Comparison of ENCODE assay signal across 20 cellular contexts in genomic region chr5:142645456-142645855, GRCh38. TPM values are rescaled to one million over a fixed set of nuclear protein-coding genes. Genes with fewer than 3 reads are reported as not detected.
DNase-seq lines count a peak whose midpoint lies in the region; ATAC-seq, FAIRE-seq and TF ChIP-seq lines count a peak whose summit lies in the region.
"Had no signal": no experiment of that assay in that cellular context is flagged by ENCODE, and none has a peak within 500 bp of the region (broad histone marks: within the 10 kb centered on the region; RNA-seq: fewer than 3 reads in every experiment).

No MANE protein-coding gene starts in this region.

- BruUV-seq in PC-3 (replicated peaks; lab: Mats Ljungman, UMichigan) = TSS peak; percentile 95

- WGBS in A549 (ENCODE audit: missing lambda C conversion rate) = 50% methylated on average over 1 of the region's 1 CpG

- DNase-seq in A549 (ENCODE audit: low read depth in 1 of 2, low spot score in 1 of 2) (no peak), PC-3 (no peak), epithelial cell of prostate (ENCODE audit: low read depth, low spot score) (no peak), NCI-H774 (lab: John Stamatoyannopoulos, UW) (no peak), MM.1S (no peak)
- DNase-seq: CD4-positive, alpha-beta memory T cell; erythroblast; glutamatergic neuron; NCI-H1694 treated with DMSO at 0.1 percent for 48 hours; NK-92 treated with Interleukin-12 subunit alpha and Interleukin-12 subunit beta, amount 100 ng/mL, for 24 hours; psoas muscle; stimulated activated CD4-positive, alpha-beta T cell treated with anti-CD3 and anti-CD28 coated beads, Interleukin-12 subunit alpha, Interleukin-12 subunit beta, amount 100 ng/mL, for 4 hours; testis had no signal

- peaks cover 6% of the 10 kb centered on the region for H3F3A ChIP-seq in PC-3 (ENCODE audit: low read length, unreplicated experiment)
- no peaks in the 10 kb centered on the region for H3F3A ChIP-seq in MM.1S (ENCODE audit: insufficient read depth, low read length)

- H3K4me2 ChIP-seq in A549 (peak overlapping the region; percentile 59), PC-3 (ENCODE audit: low read length) (peak overlapping the region; percentile 75), parathyroid adenoma (ENCODE audit: low read length) (no peak overlapping the region), MM.1S (ENCODE audit: low read depth, low read length) (no peak overlapping the region)

- peak overlapping the region; percentile 3 to 77; a peak in 4 of 6 replicates for H3K27ac ChIP-seq in A549
- H3K27ac ChIP-seq in PC-3 (ENCODE audit: low read length) = peak overlapping the region; percentile 100
- peak overlapping the region; percentile 71 for H3K27ac ChIP-seq in epithelial cell of prostate
- no peak overlapping the region for H3K27ac ChIP-seq in parathyroid adenoma
- H3K27ac ChIP-seq in MM.1S (ENCODE audit: low read length) = no peak overlapping the region
- H3K27ac ChIP-seq: psoas muscle, testis had no signal

- CTCF ChIA-PET in A549 (lab: Yijun Ruan, JAX) = interaction anchor here (0.6 to 9.8 kb wide), 12 partner anchors 10 to 243 kb away, joined by 3 to 95 read pairs (median 6); no protein-coding TSS in a partner anchor
- CTCF ChIA-PET in PC-3 (lab: Charles Lee) = interaction anchor here (0.5 to 2.3 kb wide), 4 partner anchors 9 to 676 kb away, joined by 3 to 13 read pairs (median 6); no protein-coding TSS in a partner anchor

- TF ChIP-seq EP300 in A549 (IDR thresholded peaks at IDR 0.05) = no peak

- intact Hi-C loops in PC-3 (cut with micrococcal nuclease) = loop anchor here (2.0 kb wide), 2 partner anchors 27 to 35 kb away; no protein-coding TSS in a partner anchor

- H3K9me2 ChIP-seq in PC-3 (replicated peaks; ENCODE audit: low read length) (no peaks in the 10 kb centered on the region), MM.1S (replicated peaks; ENCODE audit: insufficient read depth, low read length) (no peaks in the 10 kb centered on the region)

- TF ChIP-seq POLR2A in A549 (IDR thresholded peaks at IDR 0.05; ENCODE audit: low read length) = no peak

- POLR2A ChIA-PET in A549 (lab: Yijun Ruan, JAX) = interaction anchor here (1.4 kb wide), 1 partner anchor 68 kb away, joined by 3 read pairs; no protein-coding TSS in a partner anchor
- POLR2A ChIA-PET in PC-3 (lab: Charles Lee; ENCODE audit: unreplicated experiment) = no interaction called here

- H4K20me1 ChIP-seq in PC-3 (ENCODE audit: low read length) (no peaks in the 10 kb centered on the region), MM.1S (ENCODE audit: insufficient read depth, low read length) (no peaks in the 10 kb centered on the region)

- H3K27me3 ChIP-seq in PC-3 (ENCODE audit: low read length) = no peaks in the 10 kb centered on the region
- no peaks in the 10 kb centered on the region for H3K27me3 ChIP-seq in parathyroid adenoma (ENCODE audit: control insufficient read depth, insufficient read depth, low read length)
- H3K27me3 ChIP-seq in MM.1S (replicated peaks; ENCODE audit: insufficient read depth, low read length) = no peaks in the 10 kb centered on the region
- H3K27me3 ChIP-seq: testis had no signal

- FAIRE-seq in A549 (lab: Jason Lieb, UNC) = no peak

- H3K4me1 ChIP-seq in A549 = peaks cover 18% of the 10 kb centered on the region
- H3K4me1 ChIP-seq in PC-3 (ENCODE audit: insufficient read depth, low read length) = peaks cover 28% of the 10 kb centered on the region
- peaks cover 36% of the 10 kb centered on the region for H3K4me1 ChIP-seq in parathyroid adenoma
- H3K4me1 ChIP-seq in MM.1S (ENCODE audit: low read length) = no peaks in the 10 kb centered on the region
- H3K4me1 ChIP-seq: testis had no signal

- no peak for TF ChIP-seq RAD21 in A549 (conservative IDR thresholded peaks at IDR 0.05 in 1 of 2, IDR thresholded peaks at IDR 0.05 in 1 of 2)

- no peaks in the 10 kb centered on the region for H3K9me3 ChIP-seq in A549
- no peaks in the 10 kb centered on the region for H3K9me3 ChIP-seq in PC-3 (ENCODE audit: low read length)
- no peaks in the 10 kb centered on the region for H3K9me3 ChIP-seq in parathyroid adenoma (ENCODE audit: control insufficient read depth, low read length)
- H3K9me3 ChIP-seq in MM.1S (replicated peaks; ENCODE audit: insufficient read depth, low read length) = no peaks in the 10 kb centered on the region
- H3K9me3 ChIP-seq: psoas muscle, testis had no signal

- TF ChIP-seq CTCF in A549 (IDR thresholded peaks at IDR 0.05) (no peak), PC-3 (conservative IDR thresholded peaks at IDR 0.05; ENCODE audit: low read depth, low read length) (no peak), parathyroid adenoma (IDR thresholded peaks at IDR 0.05) (no peak), MM.1S (IDR thresholded peaks at IDR 0.05; ENCODE audit: low read length) (no peak)

- H2AFZ ChIP-seq in PC-3 (ENCODE audit: low read length) (peak overlapping the region; percentile 80), parathyroid adenoma (peak overlapping the region; percentile 23), MM.1S (ENCODE audit: low read length) (no peak overlapping the region)

- H3K4me3 ChIP-seq in A549 (no peak overlapping the region), PC-3 (ENCODE audit: low read length) (peak overlapping the region; percentile 28), parathyroid adenoma (ENCODE audit: low read depth, low read length) (no peak overlapping the region), MM.1S (ENCODE audit: low read length) (no peak overlapping the region)
- H3K4me3 ChIP-seq: psoas muscle, testis had no signal

- H3K79me2 ChIP-seq in PC-3 (ENCODE audit: low read length) = no peaks in the 10 kb centered on the region
- no peaks in the 10 kb centered on the region for H3K79me2 ChIP-seq in parathyroid adenoma
- H3K79me2 ChIP-seq in MM.1S (ENCODE audit: low read length) = no peaks in the 10 kb centered on the region

- H3K36me3 ChIP-seq in PC-3 (ENCODE audit: low read depth, low read length) (no peaks in the 10 kb centered on the region), parathyroid adenoma (ENCODE audit: control insufficient read depth, insufficient read depth, low read length) (no peaks in the 10 kb centered on the region), MM.1S (replicated peaks; ENCODE audit: insufficient read depth, low read length) (no peaks in the 10 kb centered on the region)

- no peak for ATAC-seq in A549
- no peak for ATAC-seq in PC-3
- ATAC-seq in HG02759 (IDR thresholded peaks at IDR 0.05; ENCODE audit: unreplicated experiment) = no peak
- no peak for ATAC-seq in HG02973 (IDR thresholded peaks at IDR 0.05; ENCODE audit: unreplicated experiment)
- ATAC-seq: WTC11 had no signal

- H3K9ac ChIP-seq in PC-3 (ENCODE audit: low read length) = peak overlapping the region; percentile 83
- H3K9ac ChIP-seq in parathyroid adenoma = no peak overlapping the region
- H3K9ac ChIP-seq in MM.1S (ENCODE audit: low read length) = no peak overlapping the region

TF ChIP-seq in A549, 52 proteins besides CTCF, POLR2A, EP300 and RAD21:
- TF ChIP-seq FOSL2 (IDR thresholded peaks at IDR 0.05) = no peak
- TF ChIP-seq FOSL2 (CRISPR knock-in tag; IDR thresholded peaks at IDR 0.05) = no peak
- TF ChIP-seq ZFP36 (IDR thresholded peaks at IDR 0.05; ENCODE audit: borderline replicate concordance, partially characterized antibody) = peak; percentile 45
TF ChIP-seq in A549: peak in this region for 1.

RNA-seq across cellular contexts. Expression of gene FGF1, which starts 40.4 kb away (rescaled TPM):
- polyA plus RNA-seq in A549 (2011; rRNA removed) (0.05 and 0.15 TPM in 2 replicates), A549 (2017; fragmentation: RNase III; extraction: RNeasy Plus Mini Kit Qiagen cat#74134 plus additional on column Dnase treatment) (0.31 to 0.40 TPM (median 0.38 TPM) in 3 replicates)
- polyA plus RNA-seq in A549 (2012; cell fraction: cytosol; rRNA removed) = 0.11 and 0.13 TPM in 2 replicates
- 0.06 and 0.10 TPM in 2 replicates for polyA plus RNA-seq in A549 (2012; cell fraction: nucleus; rRNA removed)
- 0.12 TPM in 1 of 2 replicates, not detected in the other for polyA minus RNA-seq in A549 (2011; rRNA and poly(A)+ RNA removed)
- total RNA-seq in PC-3 (2014; rRNA removed) = 1.5 and 9.7 TPM in 2 replicates
- total RNA-seq: CD4-positive, alpha-beta memory T cell; natural killer cell treated with Interleukin-12 subunit alpha and Interleukin-12 subunit beta and Interleukin-15 and Interleukin-18, amount 100 ng/mL, for 72 hours; T-helper 1 cell treated with Interleukin-12 subunit alpha and Interleukin-12 subunit beta and Interleukin-4 antibody, amounts not matched to agents 30 ng/mL and 1 ng/mL, for 36 hours had no signal
- polyA plus RNA-seq: CD4-positive, alpha-beta memory T cell; IgD-negative memory B cell had no signal

Comparison
In these comparisons a context has a peak if more than half of its experiments do, and no peak if none do; other contexts are left out.
1. H3K27ac ChIP-seq: peak in A549 (2 of 2), PC-3 (single experiment) and epithelial cell of prostate (single experiment); none in parathyroid adenoma (single experiment) and MM.1S (single experiment).
2. H3K4me2 ChIP-seq: peak in A549 (single experiment) and PC-3 (single experiment); none in parathyroid adenoma (single experiment) and MM.1S (single experiment).